ENCODE assay signal across 31 cellular contexts in genomic region chr7:140283472-140283871, GRCh38.
"Had no signal": no experiment of that assay in that cellular context is flagged by ENCODE, and none has a peak within 500 bp of the region (broad histone marks: within the 10 kb centered on the region; RNA-seq: fewer than 3 reads in every experiment).

No MANE protein-coding gene starts in this region.

- H3K4me2 ChIP-seq: smooth muscle cell had no signal

- H3K4me3 Mint-ChIP-seq: naive B cell; naive thymus-derived CD8-positive, alpha-beta T cell; nephron progenitor cell; neural crest cell; stimulated activated memory B cell treated with anti-CD40 and anti-IgM and Interleukin-4, amounts not matched to agents 10 μg/mL and 1 μg/mL and 100 μg/mL, for 72 hours; stimulated activated naive CD8-positive, alpha-beta T cell treated with anti-CD3 and anti-CD28 coated beads, Interleukin-15, amount 100 ng/mL, for 72 hours had no signal

- H3K27me3 Mint-ChIP-seq: naive thymus-derived CD8-positive, alpha-beta T cell; stimulated activated naive CD8-positive, alpha-beta T cell treated with anti-CD3 and anti-CD28 coated beads, Interleukin-15, amount 100 ng/mL, for 72 hours had no signal

- H3K36me3 Mint-ChIP-seq: naive thymus-derived CD8-positive, alpha-beta T cell had no signal

- H3K27ac ChIP-seq: ovary, parathyroid adenoma, psoas muscle, skin epidermis, spleen, suprapubic skin, testis, tibial artery, transverse colon, upper lobe of left lung, vagina had no signal

- H3K4me1 Mint-ChIP-seq: nephron progenitor cell; neural crest cell; stimulated activated memory B cell treated with anti-CD40 and anti-IgM and Interleukin-4, amounts not matched to agents 10 μg/mL and 1 μg/mL and 100 μg/mL, for 72 hours; stimulated activated naive CD8-positive, alpha-beta T cell treated with anti-CD3 and anti-CD28 coated beads, Interleukin-15, amount 100 ng/mL, for 72 hours had no signal

- H3K27ac Mint-ChIP-seq: nephron progenitor cell; progenitor cell of endocrine pancreas; stimulated activated memory B cell treated with anti-CD40 and anti-IgM and Interleukin-4, amounts not matched to agents 10 μg/mL and 1 μg/mL and 100 μg/mL, for 72 hours; stimulated activated naive CD8-positive, alpha-beta T cell treated with anti-CD3 and anti-CD28 coated beads, Interleukin-15, amount 100 ng/mL, for 72 hours had no signal

- H2AFZ ChIP-seq: parathyroid adenoma had no signal

- H3K79me2 ChIP-seq: parathyroid adenoma had no signal

- H3K9ac ChIP-seq: parathyroid adenoma had no signal

- H3K36me3 ChIP-seq: ovary, spleen, suprapubic skin, tibial artery, transverse colon, upper lobe of left lung, vagina had no signal

- H3K9me3 Mint-ChIP-seq: nephron progenitor cell had no signal

- FAIRE-seq: urothelium cell line had no signal

- H3K9me3 ChIP-seq: ovary, psoas muscle, spleen, suprapubic skin, testis, tibial artery, transverse colon, upper lobe of left lung, vagina had no signal

- H3K27me3 ChIP-seq: ovary, spleen, suprapubic skin, testis, tibial artery, transverse colon, upper lobe of left lung, vagina had no signal

- H3K4me3 ChIP-seq: ovary, psoas muscle, skin epidermis, smooth muscle cell, spleen, suprapubic skin, testis, tibial artery, transverse colon, upper lobe of left lung, vagina had no signal

- ATAC-seq: naive thymus-derived CD8-positive, alpha-beta T cell; psoas muscle; right cardiac atrium; sciatic nerve; stimulated activated memory B cell treated with anti-CD40 and anti-IgM and Interleukin-4, amounts not matched to agents 10 μg/mL and 1 μg/mL and 100 μg/mL, for 72 hours; stimulated activated naive CD8-positive, alpha-beta T cell treated with anti-CD3 and anti-CD28 coated beads, Interleukin-15, amount 100 ng/mL, for 72 hours; stimulated activated naive CD8-positive, alpha-beta T cell treated with anti-CD3 and anti-CD28 coated beads, Interleukin-15, Interleukin-2, amounts not matched to agents 100 U/mL and 50 U/mL, for 24 hours had no signal

- DNase-seq: naive B cell; naive thymus-derived CD8-positive, alpha-beta T cell; nephron progenitor cell; occipital lobe; ovary; psoas muscle; right cardiac atrium; spleen; stimulated activated CD4-positive, alpha-beta T cell treated with anti-CD3 and anti-CD28 coated beads, Interleukin-12 subunit alpha, Interleukin-12 subunit beta, amount 100 ng/mL, for 4 hours; stimulated activated CD4-positive, alpha-beta T cell treated with anti-CD3 and anti-CD28 coated beads, Interleukin-1b, Interleukin-23, amount 100 ng/mL, for 48 hours; stimulated activated CD4-positive, alpha-beta T cell treated with anti-CD3 and anti-CD28 coated beads, Interleukin-4, amount 100 ng/mL, for 1 hour; stimulated activated CD4-positive, alpha-beta T cell treated with anti-CD3 and anti-CD28 coated beads, Interleukin-4, amount 100 ng/mL, for 4 hours; stimulated activated CD8-positive, alpha-beta memory T cell treated with anti-CD3 and anti-CD28 coated beads, Interleukin-4, amount 100 ng/mL, for 48 hours; stimulated activated naive CD4-positive, alpha-beta T cell; stimulated activated naive CD8-positive, alpha-beta T cell treated with anti-CD3 and anti-CD28 coated beads, Interleukin-15, amount 100 ng/mL, for 72 hours; stimulated activated naive CD8-positive, alpha-beta T cell treated with anti-CD3 and anti-CD28 coated beads, Interleukin-15, Interleukin-2, amounts not matched to agents 100 U/mL and 50 U/mL, for 24 hours; substantia nigra; testis; tibial artery; transverse colon; upper lobe of left lung had no signal

- H3K4me1 ChIP-seq: parathyroid adenoma, psoas muscle, spleen, suprapubic skin, testis, tibial artery, transverse colon, vagina had no signal
